In genomic region chr5:69189162-69190086, GRCh38 we compare ENCODE assay signal across 8 cellular contexts. TPM values are rescaled to one million over a fixed set of nuclear protein-coding genes. Genes with fewer than 3 reads are reported as not detected.
A peak's percentile ranks its signal among the peaks of the same experiment; 100 is the strongest.
DNase-seq lines count a peak whose midpoint lies in the region; ATAC-seq and TF ChIP-seq lines count a peak whose summit lies in the region.

A gene with protein sequence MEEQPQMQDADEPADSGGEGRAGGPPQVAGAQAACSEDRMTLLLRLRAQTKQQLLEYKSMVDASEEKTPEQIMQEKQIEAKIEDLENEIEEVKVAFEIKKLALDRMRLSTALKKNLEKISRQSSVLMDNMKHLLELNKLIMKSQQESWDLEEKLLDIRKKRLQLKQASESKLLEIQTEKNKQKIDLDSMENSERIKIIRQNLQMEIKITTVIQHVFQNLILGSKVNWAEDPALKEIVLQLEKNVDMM (plus strand): TSS chr5:69189583. CDS start chr5:69189635, 52 bp downstream.

- peak; percentile 56 for ATAC-seq in GM18499 (IDR thresholded peaks at IDR 0.05; ENCODE audit: insufficient read depth, unreplicated experiment)
- ATAC-seq in HG02938 (IDR thresholded peaks at IDR 0.05; ENCODE audit: unreplicated experiment) = peak; percentile 94
- peak; percentile 100 for ATAC-seq in left cardiac atrium

- intact Hi-C loops in left cardiac atrium (cut with DNase I) = loop anchor here in 1 of 2 donors (5.0 kb wide), 1 partner anchor 43 kb away; the partner anchor contains the start of gene CDK7

- TF ChIP-seq CTCF in progenitor cell of endocrine pancreas (IDR thresholded peaks at IDR 0.05; ENCODE audit: unreplicated experiment) = no peak

- no peaks in the 10 kb centered on the region for H3K9me3 Mint-ChIP-seq in T-helper 1 cell treated with Interleukin-12 subunit alpha and Interleukin-12 subunit beta and Interleukin-4 antibody, amounts not matched to agents 30 μg/mL and 1 μg/mL, for 36 hours
- no peaks in the 10 kb centered on the region for H3K9me3 Mint-ChIP-seq in progenitor cell of endocrine pancreas (ENCODE audit: low read depth)

- H3K4me3 Mint-ChIP-seq in T-helper 1 cell treated with Interleukin-12 subunit alpha and Interleukin-12 subunit beta and Interleukin-4 antibody, amounts not matched to agents 30 μg/mL and 1 μg/mL, for 36 hours = peak within 1 kb of the TSS; percentile 92
- peak within 1 kb of the TSS; percentile 97 for H3K4me3 Mint-ChIP-seq in progenitor cell of endocrine pancreas (ENCODE audit: low read depth)

- peak; percentile 71 for DNase-seq in NCI-H1694 treated with DMSO at 0.1 percent for 48 hours (lab: John Stamatoyannopoulos, UW)
- DNase-seq in amniotic epithelial cell (ENCODE audit: low read depth) = peak; percentile 85
- peak; percentile 91 for DNase-seq in left cardiac atrium
- peak; percentile 85 for DNase-seq in progenitor cell of endocrine pancreas (ENCODE audit: low spot score, unreplicated experiment)
- DNase-seq in ureter (ENCODE audit: low spot score) = peak; percentile 92

- H3K4me1 Mint-ChIP-seq in T-helper 1 cell treated with Interleukin-12 subunit alpha and Interleukin-12 subunit beta and Interleukin-4 antibody, amounts not matched to agents 30 μg/mL and 1 μg/mL, for 36 hours (ENCODE audit: low read depth) = peaks cover 16% of the 10 kb centered on the region
- H3K4me1 Mint-ChIP-seq in progenitor cell of endocrine pancreas (ENCODE audit: low read depth) = peaks cover 3% of the 10 kb centered on the region

- H3K27me3 Mint-ChIP-seq in T-helper 1 cell treated with Interleukin-12 subunit alpha and Interleukin-12 subunit beta and Interleukin-4 antibody, amounts not matched to agents 30 μg/mL and 1 μg/mL, for 36 hours (ENCODE audit: low read depth) = no peaks in the 10 kb centered on the region
- no peaks in the 10 kb centered on the region for H3K27me3 Mint-ChIP-seq in progenitor cell of endocrine pancreas

- peak within 1 kb of the TSS; percentile 93 for H3K27ac Mint-ChIP-seq in T-helper 1 cell treated with Interleukin-12 subunit alpha and Interleukin-12 subunit beta and Interleukin-4 antibody, amounts not matched to agents 30 μg/mL and 1 μg/mL, for 36 hours
- peak within 1 kb of the TSS; percentile 98 for H3K27ac Mint-ChIP-seq in progenitor cell of endocrine pancreas

- H3K36me3 Mint-ChIP-seq in T-helper 1 cell treated with Interleukin-12 subunit alpha and Interleukin-12 subunit beta and Interleukin-4 antibody, amounts not matched to agents 30 μg/mL and 1 μg/mL, for 36 hours (ENCODE audit: low read depth) = no peaks in the 10 kb centered on the region
- H3K36me3 Mint-ChIP-seq in progenitor cell of endocrine pancreas (ENCODE audit: insufficient read depth) = no peaks in the 10 kb centered on the region

RNA-seq across cellular contexts. Expression of the gene that starts here (rescaled TPM):
- total RNA-seq in left cardiac atrium (1 to 10 TPM; 2.5 to 3.4 TPM), progenitor cell of endocrine pancreas (22.2 and 23.8 TPM in 2 replicates), ureter (4.5 TPM)

Comparison
In these comparisons a context has a peak if more than half of its experiments do, and no peak if none do; other contexts are left out.
1. Peak in every context shown above with its lines: DNase-seq and ATAC-seq.